In genomic region chr1:235168375-235168774, GRCh38 we compare ENCODE assay signal across 19 cellular contexts. TPM values are rescaled to one million over a fixed set of nuclear protein-coding genes. Genes with fewer than 3 reads are reported as not detected.
DNase-seq lines count a peak whose midpoint lies in the region; ATAC-seq and TF ChIP-seq lines count a peak whose summit lies in the region.
"Had no signal": no experiment of that assay in that cellular context is flagged by ENCODE, and none has a peak within 500 bp of the region (broad histone marks: within the 10 kb centered on the region; RNA-seq: fewer than 3 reads in every experiment).

No MANE protein-coding gene starts in this region.

- TF ChIP-seq CTCF in MCF 10A (IDR thresholded peaks at IDR 0.05; ENCODE audit: unreplicated experiment): no peak
- no peak for TF ChIP-seq CTCF in mammary epithelial cell (conservative IDR thresholded peaks at IDR 0.05 in 1 of 2, IDR thresholded peaks at IDR 0.05 in 1 of 2; ENCODE audit: extremely low read depth in 1 of 2, insufficient read depth in 1 of 2, low read depth in 1 of 2, low read length in 2 of 2)
- no peak for TF ChIP-seq CTCF in progenitor cell of endocrine pancreas (IDR thresholded peaks at IDR 0.05; ENCODE audit: unreplicated experiment)
- TF ChIP-seq CTCF in PC-3 (conservative IDR thresholded peaks at IDR 0.05; ENCODE audit: low read depth, low read length): no peak

- no peak overlapping the region for H3K9ac ChIP-seq in mammary epithelial cell (ENCODE audit: insufficient read depth, low read length)
- no peak overlapping the region for H3K9ac ChIP-seq in SK-N-MC (ENCODE audit: insufficient read length)
- H3K9ac ChIP-seq in PC-3 (ENCODE audit: low read length): no peak overlapping the region

- ATAC-seq in PC-3 (no peak), T-cell (replicated peaks in 1 of 4) (no peak)
- ATAC-seq: A549; CD8-positive, alpha-beta T cell; GM23338 had no signal

- dilution Hi-C loops in mammary epithelial cell (cut with HindIII; ENCODE audit: low sequenced_read_pairs): no loop called here

- DNase-seq in activated CD4-positive, alpha-beta T cell treated with anti-CD3 and anti-CD28 coated beads, Interleukin-2, amount 10 ng/mL, durations not matched to agents 24 days and 14 days: peak; percentile 54
- DNase-seq in activated CD4-positive, alpha-beta T cell treated with anti-CD3 and anti-CD28 coated beads, Interleukin-2, amount 10 ng/mL, durations not matched to agents 7 days and 5 days: no peak
- DNase-seq in MCF 10A (ENCODE audit: unreplicated experiment): no peak
- no peak for DNase-seq in mammary epithelial cell
- no peak for DNase-seq in SK-N-MC (ENCODE audit: low read depth, low spot score)
- DNase-seq in progenitor cell of endocrine pancreas (ENCODE audit: low spot score, unreplicated experiment): no peak
- DNase-seq in PC-3: no peak
- no peak for DNase-seq in T-cell
- DNase-seq: AML-193; Calu3; CD8-positive, alpha-beta T cell; DMS79 treated with DMSO at 0.1 percent for 48 hours; GF-D8; HCEC 1CT; HFFc6 had no signal

- CTCF ChIA-PET in activated CD4-positive, alpha-beta T cell treated with anti-CD3 and anti-CD28 coated beads, Interleukin-2, amount 10 ng/mL, durations not matched to agents 7 days and 5 days (lab: Charles Lee): interaction anchor here (1.3 kb wide), 1 partner anchor 11 kb away, joined by 3 read pairs; no protein-coding TSS in a partner anchor
- CTCF ChIA-PET in MCF 10A (lab: Yijun Ruan, JAX) (interaction anchor here (0.5 to 0.7 kb wide), 2 partner anchors 15 to 284 kb away, joined by 3 read pairs; no protein-coding TSS in a partner anchor), mammary epithelial cell (lab: Charles Lee; ENCODE audit: low non-redundant PET) (interaction anchor here (0.6 kb wide), 1 partner anchor 244 kb away, joined by 4 read pairs; no protein-coding TSS in a partner anchor), PC-3 (lab: Charles Lee) (no interaction called here), T-cell (lab: Charles Lee) (no interaction called here)

- H3F3A ChIP-seq in PC-3 (ENCODE audit: low read length, unreplicated experiment): no peaks in the 10 kb centered on the region

- H3K36me3 ChIP-seq in mammary epithelial cell (ENCODE audit: insufficient read depth, low read length): peaks cover 4% of the 10 kb centered on the region
- peaks cover 23% of the 10 kb centered on the region for H3K36me3 ChIP-seq in SK-N-MC (ENCODE audit: insufficient read depth, low read length)
- H3K36me3 ChIP-seq in PC-3 (ENCODE audit: low read depth, low read length): no peaks in the 10 kb centered on the region

- no peaks in the 10 kb centered on the region for H3K27me3 Mint-ChIP-seq in activated CD4-positive, alpha-beta T cell treated with anti-CD3 and anti-CD28 coated beads, Interleukin-2, amount 10 ng/mL, durations not matched to agents 24 days and 14 days
- H3K27me3 Mint-ChIP-seq in activated CD4-positive, alpha-beta T cell treated with anti-CD3 and anti-CD28 coated beads, Interleukin-2, amount 10 ng/mL, durations not matched to agents 7 days and 5 days: no peaks in the 10 kb centered on the region
- H3K27me3 Mint-ChIP-seq in MCF 10A (ENCODE audit: insufficient read depth, unreplicated experiment) (no peaks in the 10 kb centered on the region), progenitor cell of endocrine pancreas (no peaks in the 10 kb centered on the region), T-cell (no peaks in the 10 kb centered on the region)

- H3K36me3 Mint-ChIP-seq in activated CD4-positive, alpha-beta T cell treated with anti-CD3 and anti-CD28 coated beads, Interleukin-2, amount 10 ng/mL, durations not matched to agents 24 days and 14 days (ENCODE audit: low read depth): peaks cover 39% of the 10 kb centered on the region
- peaks cover 23% of the 10 kb centered on the region for H3K36me3 Mint-ChIP-seq in activated CD4-positive, alpha-beta T cell treated with anti-CD3 and anti-CD28 coated beads, Interleukin-2, amount 10 ng/mL, durations not matched to agents 7 days and 5 days (ENCODE audit: low read depth)
- H3K36me3 Mint-ChIP-seq in MCF 10A (ENCODE audit: insufficient read depth, unreplicated experiment): peaks cover 85% of the 10 kb centered on the region
- peaks cover 18% of the 10 kb centered on the region for H3K36me3 Mint-ChIP-seq in progenitor cell of endocrine pancreas (ENCODE audit: insufficient read depth)
- H3K36me3 Mint-ChIP-seq in T-cell: peaks cover 27% of the 10 kb centered on the region

- no peak overlapping the region for H3K4me3 Mint-ChIP-seq in activated CD4-positive, alpha-beta T cell treated with anti-CD3 and anti-CD28 coated beads, Interleukin-2, amount 10 ng/mL, durations not matched to agents 24 days and 14 days
- H3K4me3 Mint-ChIP-seq in activated CD4-positive, alpha-beta T cell treated with anti-CD3 and anti-CD28 coated beads, Interleukin-2, amount 10 ng/mL, durations not matched to agents 7 days and 5 days: no peak overlapping the region
- no peak overlapping the region for H3K4me3 Mint-ChIP-seq in MCF 10A (ENCODE audit: unreplicated experiment)
- H3K4me3 Mint-ChIP-seq in progenitor cell of endocrine pancreas (ENCODE audit: low read depth): no peak overlapping the region
- H3K4me3 Mint-ChIP-seq in T-cell: no peak overlapping the region
- H3K4me3 Mint-ChIP-seq: CD8-positive, alpha-beta T cell; GM23338; HFFc6 had no signal

- H3K27ac ChIP-seq in mammary epithelial cell (ENCODE audit: insufficient read depth, low read depth, low read length) (no peak overlapping the region), SK-N-MC (0 out of 2 replicates have a peak overlapping the region, but pooled peaks have one; percentile 16), PC-3 (ENCODE audit: low read length) (no peak overlapping the region)
- H3K27ac ChIP-seq: 22Rv1, A549, C4-2B had no signal

- 100% methylated on average over 3 of the region's 3 CpGs for WGBS in mammary epithelial cell (ENCODE audit: low coverage, missing lambda C conversion rate)

- H3K4me1 ChIP-seq in mammary epithelial cell (ENCODE audit: insufficient read depth, low read length) (no peaks in the 10 kb centered on the region), PC-3 (ENCODE audit: insufficient read depth, low read length) (no peaks in the 10 kb centered on the region)
- H3K4me1 ChIP-seq: A549 had no signal

- POLR2A ChIA-PET in activated CD4-positive, alpha-beta T cell treated with anti-CD3 and anti-CD28 coated beads, Interleukin-2, amount 10 ng/mL, durations not matched to agents 7 days and 5 days (lab: Charles Lee): interaction anchor here (0.5 kb wide), 1 partner anchor 20 kb away, joined by 5 read pairs; no protein-coding TSS in a partner anchor
- POLR2A ChIA-PET in MCF 10A (lab: Yijun Ruan, JAX) (interaction anchor here (0.7 to 1.8 kb wide), 6 partner anchors 9 to 199 kb away, joined by 3 to 6 read pairs (median 4); partner anchors contain the start of genes TBCE and TOMM20), PC-3 (lab: Charles Lee; ENCODE audit: unreplicated experiment) (no interaction called here), T-cell (lab: Charles Lee) (interaction anchor here in 1 of 2 donors (0.6 kb wide), 1 partner anchor 22 kb away, joined by 3 read pairs; no protein-coding TSS in a partner anchor)

- no peaks in the 10 kb centered on the region for H4K20me1 ChIP-seq in mammary epithelial cell (ENCODE audit: insufficient read depth, low read length)
- no peaks in the 10 kb centered on the region for H4K20me1 ChIP-seq in PC-3 (ENCODE audit: low read length)

- no peak overlapping the region for H2AFZ ChIP-seq in mammary epithelial cell (ENCODE audit: low read depth, low read length)
- no peak overlapping the region for H2AFZ ChIP-seq in PC-3 (ENCODE audit: low read length)
- H2AFZ ChIP-seq: GM23338 had no signal

- H3K4me2 ChIP-seq in mammary epithelial cell (ENCODE audit: insufficient read depth, low read depth, low read length) (no peak overlapping the region), PC-3 (ENCODE audit: low read length) (no peak overlapping the region)
- H3K4me2 ChIP-seq: A549, GM23338 had no signal

- no peaks in the 10 kb centered on the region for H3K4me1 Mint-ChIP-seq in activated CD4-positive, alpha-beta T cell treated with anti-CD3 and anti-CD28 coated beads, Interleukin-2, amount 10 ng/mL, durations not matched to agents 24 days and 14 days
- no peaks in the 10 kb centered on the region for H3K4me1 Mint-ChIP-seq in activated CD4-positive, alpha-beta T cell treated with anti-CD3 and anti-CD28 coated beads, Interleukin-2, amount 10 ng/mL, durations not matched to agents 7 days and 5 days
- no peaks in the 10 kb centered on the region for H3K4me1 Mint-ChIP-seq in MCF 10A (ENCODE audit: insufficient read depth, unreplicated experiment)
- no peaks in the 10 kb centered on the region for H3K4me1 Mint-ChIP-seq in progenitor cell of endocrine pancreas (ENCODE audit: low read depth)
- H3K4me1 Mint-ChIP-seq in T-cell: no peaks in the 10 kb centered on the region
- H3K4me1 Mint-ChIP-seq: GM23338 had no signal

- no peak overlapping the region for H3K27ac Mint-ChIP-seq in activated CD4-positive, alpha-beta T cell treated with anti-CD3 and anti-CD28 coated beads, Interleukin-2, amount 10 ng/mL, durations not matched to agents 24 days and 14 days
- H3K27ac Mint-ChIP-seq in activated CD4-positive, alpha-beta T cell treated with anti-CD3 and anti-CD28 coated beads, Interleukin-2, amount 10 ng/mL, durations not matched to agents 7 days and 5 days: no peak overlapping the region
- H3K27ac Mint-ChIP-seq in MCF 10A (ENCODE audit: low read depth, unreplicated experiment) (peak overlapping the region; percentile 13), progenitor cell of endocrine pancreas (peak overlapping the region; percentile 71), T-cell (peak overlapping the region in 1 of 2 donors; percentile 40)
- H3K27ac Mint-ChIP-seq: CD8-positive, alpha-beta T cell; GM23338; HFFc6 had no signal

- BruUV-seq in MCF 10A (replicated peaks; lab: Mats Ljungman, UMichigan) (no TSS peak), mammary epithelial cell (replicated peaks; lab: Mats Ljungman, UMichigan) (no TSS peak), PC-3 (replicated peaks; lab: Mats Ljungman, UMichigan) (no TSS peak)

- no peaks in the 10 kb centered on the region for H3K79me2 ChIP-seq in mammary epithelial cell (ENCODE audit: insufficient read depth, low read length)
- no peaks in the 10 kb centered on the region for H3K79me2 ChIP-seq in PC-3 (ENCODE audit: low read length)

- intact Hi-C loops in activated CD4-positive, alpha-beta T cell treated with anti-CD3 and anti-CD28 coated beads, Interleukin-2, amount 10 ng/mL, durations not matched to agents 24 days and 14 days (cut with micrococcal nuclease): no loop called here
- intact Hi-C loops in MCF 10A (cut with micrococcal nuclease) (loop anchor here (10.0 kb wide), 1 partner anchor 694 kb away; the partner anchor contains the start of gene TARBP1), mammary epithelial cell (cut with micrococcal nuclease) (no loop called here), PC-3 (cut with micrococcal nuclease) (loop anchor here (10.0 kb wide), 1 partner anchor 64 kb away; no protein-coding TSS in a partner anchor)

- H3K9me2 ChIP-seq in PC-3 (replicated peaks; ENCODE audit: low read length): no peaks in the 10 kb centered on the region

- H3K27me3 ChIP-seq in mammary epithelial cell (ENCODE audit: insufficient read depth, low read length) (no peaks in the 10 kb centered on the region), PC-3 (ENCODE audit: low read length) (no peaks in the 10 kb centered on the region)

- no peak overlapping the region for H3K4me3 ChIP-seq in mammary epithelial cell (replicated peaks in 1 of 3; ENCODE audit: insufficient read depth in 1 of 3, low read depth in 2 of 3, low read length in 3 of 3)
- no peak overlapping the region for H3K4me3 ChIP-seq in SK-N-MC
- no peak overlapping the region for H3K4me3 ChIP-seq in PC-3 (ENCODE audit: low read length)
- H3K4me3 ChIP-seq: A549, GM23338 had no signal

- no peaks in the 10 kb centered on the region for H3K9me3 ChIP-seq in mammary epithelial cell (replicated peaks; ENCODE audit: insufficient read depth, low read length)
- no peaks in the 10 kb centered on the region for H3K9me3 ChIP-seq in SK-N-MC (ENCODE audit: low read depth, low read length)
- H3K9me3 ChIP-seq in PC-3 (ENCODE audit: low read length): no peaks in the 10 kb centered on the region
- H3K9me3 ChIP-seq: A549 had no signal

- peaks cover 3% of the 10 kb centered on the region for H3K9me3 Mint-ChIP-seq in activated CD4-positive, alpha-beta T cell treated with anti-CD3 and anti-CD28 coated beads, Interleukin-2, amount 10 ng/mL, durations not matched to agents 24 days and 14 days
- H3K9me3 Mint-ChIP-seq in activated CD4-positive, alpha-beta T cell treated with anti-CD3 and anti-CD28 coated beads, Interleukin-2, amount 10 ng/mL, durations not matched to agents 7 days and 5 days: peaks cover 1% of the 10 kb centered on the region
- H3K9me3 Mint-ChIP-seq in MCF 10A (ENCODE audit: unreplicated experiment): no peaks in the 10 kb centered on the region
- H3K9me3 Mint-ChIP-seq in progenitor cell of endocrine pancreas (ENCODE audit: low read depth): no peaks in the 10 kb centered on the region
- no peaks in the 10 kb centered on the region for H3K9me3 Mint-ChIP-seq in T-cell
- H3K9me3 Mint-ChIP-seq: CD8-positive, alpha-beta T cell; GM23338; HFFc6 had no signal

- in situ Hi-C loops in mammary epithelial cell (cut with MboI; ENCODE audit: low sequenced_read_pairs in 2 of 2): no loop called here

RNA-seq across cellular contexts. Expression of gene RBM34, which starts 7.3 kb away (rescaled TPM):
- 123 and 135 TPM in 2 replicates for total RNA-seq in activated CD4-positive, alpha-beta T cell treated with anti-CD3 and anti-CD28 coated beads, Interleukin-2, amount 10 ng/mL, durations not matched to agents 24 days and 14 days
- total RNA-seq in activated CD4-positive, alpha-beta T cell treated with anti-CD3 and anti-CD28 coated beads, Interleukin-2, amount 10 ng/mL, durations not matched to agents 7 days and 5 days: 100 to 1,000 TPM; 112 to 116 TPM
- total RNA-seq in MCF 10A (2022) (150 and 184 TPM in 2 replicates), mammary epithelial cell (10 to 100 TPM; 44.8 to 96.2 TPM), progenitor cell of endocrine pancreas (68.4 and 75.0 TPM in 2 replicates), PC-3 (2014; rRNA removed) (40.1 and 44.9 TPM in 2 replicates), T-cell (100 to 1,000 TPM; 115 to 169 (median 129) TPM)
- polyA plus RNA-seq in mammary epithelial cell: 28.4 TPM
- polyA minus RNA-seq in mammary epithelial cell: 32.6 TPM

RNA-seq across cellular contexts. Expression of gene TOMM20, which starts 39.7 kb away (rescaled TPM):
- total RNA-seq in activated CD4-positive, alpha-beta T cell treated with anti-CD3 and anti-CD28 coated beads, Interleukin-2, amount 10 ng/mL, durations not matched to agents 24 days and 14 days: 119 and 140 TPM in 2 replicates
- total RNA-seq in activated CD4-positive, alpha-beta T cell treated with anti-CD3 and anti-CD28 coated beads, Interleukin-2, amount 10 ng/mL, durations not matched to agents 7 days and 5 days: 10 to 100 TPM; 52.5 to 71.5 TPM
- total RNA-seq in MCF 10A (2022) (309 and 339 TPM in 2 replicates), mammary epithelial cell (100 to 1,000 TPM in 1 of 2 donors, 10 to 100 TPM in 1; 96.5 to 102 TPM), progenitor cell of endocrine pancreas (110 and 120 TPM in 2 replicates), PC-3 (2014; rRNA removed) (45.2 and 48.0 TPM in 2 replicates), T-cell (100 to 1,000 TPM in 4 of 5 donors, 10 to 100 TPM in 1; 81.7 to 115 (median 106) TPM)
- polyA plus RNA-seq in mammary epithelial cell: 54.8 TPM
- 44.8 TPM for polyA minus RNA-seq in mammary epithelial cell

Comparison
In these comparisons a context has a peak if more than half of its experiments do, and no peak if none do; other contexts are left out.
1. intact Hi-C loops: an anchor here in MCF 10A (10.0 kb wide) and PC-3 (10.0 kb wide); none called in activated CD4-positive, alpha-beta T cell treated with anti-CD3 and anti-CD28 coated beads, Interleukin-2, amount 10 ng/mL, durations not matched to agents 24 days and 14 days and mammary epithelial cell.
2. H3K27ac Mint-ChIP-seq: peak in MCF 10A (single experiment) and progenitor cell of endocrine pancreas (single experiment); none in activated CD4-positive, alpha-beta T cell treated with anti-CD3 and anti-CD28 coated beads, Interleukin-2, amount 10 ng/mL, durations not matched to agents 24 days and 14 days (single experiment) and activated CD4-positive, alpha-beta T cell treated with anti-CD3 and anti-CD28 coated beads, Interleukin-2, amount 10 ng/mL, durations not matched to agents 7 days and 5 days (single experiment).
3. CTCF ChIA-PET loops: an anchor here in activated CD4-positive, alpha-beta T cell treated with anti-CD3 and anti-CD28 coated beads, Interleukin-2, amount 10 ng/mL, durations not matched to agents 7 days and 5 days (1.3 kb wide), MCF 10A (0.5 to 0.7 kb wide) and mammary epithelial cell (0.6 kb wide); none called in PC-3 and T-cell.